1 cellular context compared by ENCODE assay signal in genomic region chr13:78604782-78605611, GRCh38.
TF ChIP-seq lines count a peak whose summit lies in the region.

No MANE protein-coding gene starts in this region.

TF ChIP-seq in HCT116, 20 proteins besides CTCF, POLR2A, EP300 and RAD21 (continued from another document):
- TF ChIP-seq TCF7L2 (IDR thresholded peaks at IDR 0.05; ENCODE audit: borderline replicate concordance, extremely low read depth, insufficient read depth, insufficient read length): no peak
- no peak for TF ChIP-seq CEBPB (IDR thresholded peaks at IDR 0.05; ENCODE audit: low read depth)
